ENCODE assay signal across 8 cellular contexts in genomic region chr20:51014797-51015722, GRCh38. TPM values are rescaled to one million over a fixed set of nuclear protein-coding genes. Genes with fewer than 3 reads are reported as not detected.
DNase-seq lines count a peak whose midpoint lies in the region; ATAC-seq and TF ChIP-seq lines count a peak whose summit lies in the region.

No MANE protein-coding gene starts in this region.

- H3K9me3 Mint-ChIP-seq in Caco-2 (ENCODE audit: unreplicated experiment): no peaks in the 10 kb centered on the region

- in situ Hi-C loops in Panc1 (cut with HindIII; ENCODE audit: low pct_unique_long_range_greater_than_20kb, low sequenced_read_pairs): no loop called here

- no peaks in the 10 kb centered on the region for H3K4me1 ChIP-seq in Caco-2
- 0 out of 2 replicates have a peak, but pooled peaks cover 2% of the 10 kb centered on the region for H3K4me1 ChIP-seq in Panc1 (ENCODE audit: control insufficient read depth, insufficient read depth, low read length)

- H3K27ac Mint-ChIP-seq in Caco-2 (ENCODE audit: unreplicated experiment): no peak overlapping the region

- no peak overlapping the region for H3K27ac ChIP-seq in Panc1 (ENCODE audit: low read length)

- peak; percentile 87 for TF ChIP-seq CTCF in Caco-2 (IDR thresholded peaks at IDR 0.05; ENCODE audit: insufficient read depth in 1 of 2, low read depth in 1 of 2, low read length in 1 of 2, severe bottlenecking in 1 of 2, unreplicated experiment in 1 of 2)
- peak; percentile 87 for TF ChIP-seq CTCF in Panc1 (IDR thresholded peaks at IDR 0.05)

- H3K4me3 ChIP-seq in Caco-2 (ENCODE audit: low read depth, low read length) (no peak overlapping the region), H7 (ENCODE audit: insufficient read depth, low read depth, low read length) (no peak overlapping the region), Panc1 (ENCODE audit: low read depth in 2 of 2, low read length in 2 of 2) (no peak overlapping the region)

- ATAC-seq in Panc1 (peak; percentile 72), HG02798 (IDR thresholded peaks at IDR 0.05; ENCODE audit: poor library complexity, unreplicated experiment) (no peak), GM21528 (IDR thresholded peaks at IDR 0.05; ENCODE audit: low FRiP score, unreplicated experiment) (no peak), GM18861 (IDR thresholded peaks at IDR 0.05; ENCODE audit: unreplicated experiment) (no peak)

- H3K4me3 Mint-ChIP-seq in Caco-2 (ENCODE audit: unreplicated experiment): no peak overlapping the region

- peak; percentile 77 to 83 for DNase-seq in Caco-2
- DNase-seq in H7: peak; percentile 94
- DNase-seq in Panc1 (ENCODE audit: low read depth, low spot score): no peak
- DNase-seq in dedifferentiated amniotic fluid mesenchymal stem cell (ENCODE audit: extremely low spot score): peak; percentile 39
- peak; percentile 37 for DNase-seq in medulla oblongata (ENCODE audit: extremely low spot score)

- no peaks in the 10 kb centered on the region for H3K4me1 Mint-ChIP-seq in Caco-2 (ENCODE audit: low read depth, unreplicated experiment)

- CTCF ChIA-PET in Caco-2 (lab: Charles Lee): interaction anchor here (0.5 to 1.9 kb wide), 27 partner anchors 9 to 1200 kb away, joined by 3 to 29 read pairs (median 4); partner anchors contain the start of gene ADNP
- CTCF ChIA-PET in Panc1 (lab: Charles Lee): interaction anchor here (0.7 to 1.3 kb wide), 2 partner anchors 23 to 550 kb away, joined by 3 to 5 read pairs; no protein-coding TSS in a partner anchor

- peaks cover 7% of the 10 kb centered on the region for H3K27me3 Mint-ChIP-seq in Caco-2 (ENCODE audit: insufficient read depth, unreplicated experiment)

- H3K9me3 ChIP-seq in Caco-2 (no peaks in the 10 kb centered on the region), Panc1 (ENCODE audit: control insufficient read depth, insufficient read depth, low read depth, low read length) (no peaks in the 10 kb centered on the region)

- no TSS peak for BruUV-seq in Caco-2 (replicated peaks; lab: Mats Ljungman, UMichigan)
- BruUV-seq in Panc1 (replicated peaks; lab: Mats Ljungman, UMichigan): no TSS peak

- H3K27me3 ChIP-seq in Caco-2 (replicated peaks; ENCODE audit: control insufficient read depth, insufficient read depth, low read length): no peaks in the 10 kb centered on the region; the same call in 1 of the 2 replicates
- H3K27me3 ChIP-seq in H7 (ENCODE audit: control insufficient read depth, insufficient read depth, low read length): no peaks in the 10 kb centered on the region
- H3K27me3 ChIP-seq in Panc1 (ENCODE audit: control insufficient read depth, insufficient read depth, low read length): no peaks in the 10 kb centered on the region

- no peaks in the 10 kb centered on the region for H3K36me3 Mint-ChIP-seq in Caco-2 (ENCODE audit: insufficient read depth, unreplicated experiment)

- H3K36me3 ChIP-seq in Caco-2 (ENCODE audit: control insufficient read depth, insufficient read depth, low read length) (no peaks in the 10 kb centered on the region), H7 (replicated peaks; ENCODE audit: control insufficient read depth, insufficient read depth, low read length) (no peaks in the 10 kb centered on the region), Panc1 (ENCODE audit: control insufficient read depth, insufficient read depth, low read length) (no peaks in the 10 kb centered on the region)

- POLR2A ChIA-PET in Caco-2 (lab: Charles Lee) (interaction anchor here (0.5 kb wide), 1 partner anchor 52 kb away, joined by 3 read pairs; no protein-coding TSS in a partner anchor), Panc1 (lab: Charles Lee) (no interaction called here)

- intact Hi-C loops in Caco-2 (cut with micrococcal nuclease; ENCODE audit: unreplicated experiment) (loop anchor here (1.0 kb wide), 1 partner anchor 291 kb away; no protein-coding TSS in a partner anchor), Panc1 (cut with micrococcal nuclease; ENCODE audit: unreplicated experiment) (no loop called here)

RNA-seq across cellular contexts. Expression of gene KCNG1, which starts 7.8 kb away (rescaled TPM):
- total RNA-seq in Caco-2 (2022) (1.3 and 1.5 TPM in 2 replicates), Panc1 (2021; ENCODE audit: unreplicated experiment) (7.4 TPM)
- 116 and 174 TPM in 2 replicates for total RNA-seq in H7 (2014; rRNA removed; shearing (Covaris generic))
- polyA plus RNA-seq in Panc1 (2012; ENCODE audit: insufficient read length): 9.6 TPM

RNA-seq across cellular contexts. Expression of gene MOCS3, which starts 56.4 kb away (rescaled TPM):
- 12.9 and 13.2 TPM in 2 replicates for total RNA-seq in Caco-2 (2022)
- 9.1 and 9.3 TPM in 2 replicates for total RNA-seq in H7 (2014; rRNA removed; shearing (Covaris generic))
- total RNA-seq in Panc1 (2021; ENCODE audit: unreplicated experiment): 5.8 TPM
- polyA plus RNA-seq in Panc1 (2012; ENCODE audit: insufficient read length): 3.5 TPM

RNA-seq across cellular contexts. Expression of gene DPM1, which starts 56.7 kb away (rescaled TPM):
- total RNA-seq in Caco-2 (2022) (170 and 188 TPM in 2 replicates), Panc1 (2021; ENCODE audit: unreplicated experiment) (50.2 TPM)
- total RNA-seq in H7 (2014; rRNA removed; shearing (Covaris generic)): 59.2 and 60.8 TPM in 2 replicates
- polyA plus RNA-seq in Panc1 (2012; ENCODE audit: insufficient read length): 39.6 TPM

Comparison
In these comparisons a context has a peak if more than half of its experiments do, and no peak if none do; other contexts are left out.
1. RNA of gene KCNG1, which starts 7.8 kb away (total RNA-seq): 116 to 174 TPM in H7; 7.4 TPM in Panc1 (single experiment) and 1.3 to 1.5 TPM in Caco-2; every median in the first group is over 10 times any median in the second.